ENCODE assay signal across 8 cellular contexts in the genomic region with DNA sequence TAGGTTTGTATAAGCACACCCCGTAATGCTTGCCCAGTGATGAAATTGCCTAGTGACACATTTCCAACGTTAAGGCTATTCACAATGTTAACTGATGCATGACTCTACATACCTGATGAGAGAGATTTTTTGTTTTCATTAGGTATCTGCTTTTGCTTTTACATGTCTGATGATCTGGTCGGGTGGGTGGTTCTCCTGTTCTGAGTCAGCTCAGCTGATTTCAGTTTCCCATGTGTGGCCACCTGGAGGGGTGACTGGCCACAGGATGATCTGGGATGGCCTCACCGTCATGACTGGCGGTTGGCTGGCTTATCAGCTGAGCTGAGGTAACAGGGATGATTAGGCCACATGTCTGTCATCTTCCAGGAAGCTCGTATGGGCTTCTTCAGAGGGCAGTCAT. TPM values are rescaled to one million over a fixed set of nuclear protein-coding genes. Genes with fewer than 3 reads are reported as not detected.
DNase-seq lines count a peak whose midpoint lies in the region; ATAC-seq and TF ChIP-seq lines count a peak whose summit lies in the region.

No MANE protein-coding gene starts in this region.

- no TSS peak for BruUV-seq in PC-3 (replicated peaks; lab: Mats Ljungman, UMichigan)

- no peak overlapping the region for H3K4me3 Mint-ChIP-seq in WTC11

- CTCF ChIA-PET in PC-3 (lab: Charles Lee): no interaction called here
- CTCF ChIA-PET in WTC11 (lab: Charles Lee): no interaction called here

- no peaks in the 10 kb centered on the region for H3K36me3 Mint-ChIP-seq in WTC11

- no peaks in the 10 kb centered on the region for H3F3A ChIP-seq in PC-3 (ENCODE audit: low read length, unreplicated experiment)

- H4K8ac ChIP-seq in neuronal stem cell (ENCODE audit: low read depth, low read length): no peak overlapping the region

- no peaks in the 10 kb centered on the region for H3K9me3 Mint-ChIP-seq in WTC11

- H3K27ac Mint-ChIP-seq in WTC11: no peak overlapping the region

- DNase-seq in PC-3: peak; percentile 59
- DNase-seq in neuronal stem cell (ENCODE audit: low spot score): no peak
- no peak for DNase-seq in NCI-H446 treated with DMSO at 0.1 percent for 48 hours (lab: John Stamatoyannopoulos, UW)
- no peak for DNase-seq in NCI-H1092 treated with DMSO at 0.1 percent for 48 hours (lab: John Stamatoyannopoulos, UW)
- no peak for DNase-seq in HuH-7.5 (ENCODE audit: low spot score)
- no peak for DNase-seq in WTC11 (ENCODE audit: low spot score)

- H3K79me1 ChIP-seq in neuronal stem cell (ENCODE audit: low read depth, low read length): no peaks in the 10 kb centered on the region

- H3K36me3 ChIP-seq in PC-3 (ENCODE audit: low read depth, low read length) (no peaks in the 10 kb centered on the region), neuronal stem cell (replicated peaks in 1 of 2; ENCODE audit: control insufficient read depth in 2 of 2, insufficient read depth in 2 of 2, low read length in 2 of 2) (no peaks in the 10 kb centered on the region)

- H2BK12ac ChIP-seq in neuronal stem cell (ENCODE audit: low read length): no peak overlapping the region

- H3K9ac ChIP-seq in PC-3 (ENCODE audit: low read length) (no peak overlapping the region), neuronal stem cell (ENCODE audit: low read depth, low read length, poor library complexity) (no peak overlapping the region)

- H2BK5ac ChIP-seq in neuronal stem cell (ENCODE audit: low read length): no peak overlapping the region

- intact Hi-C loops in PC-3 (cut with micrococcal nuclease): no loop called here

- WGBS in neuronal stem cell (ENCODE audit: extremely low coverage in 2 of 2, insufficient read length in 2 of 2, insufficient replicate concordance in 1 of 2), 2 donors: no CpG with 5 or more reads among the region's 6 CpGs

- H3K27me3 Mint-ChIP-seq in WTC11 (ENCODE audit: low read depth): no peaks in the 10 kb centered on the region

- H3K4me2 ChIP-seq in PC-3 (ENCODE audit: low read length) (no peak overlapping the region), neuronal stem cell (ENCODE audit: insufficient read depth, low read length, poor library complexity, severe bottlenecking) (no peak overlapping the region)

- ATAC-seq in GM19023 (IDR thresholded peaks at IDR 0.05; ENCODE audit: unreplicated experiment): peak; percentile 96
- ATAC-seq in HG02678 (IDR thresholded peaks at IDR 0.05; ENCODE audit: unreplicated experiment): peak; percentile 92
- ATAC-seq in PC-3: no peak; the same call in 1 of the 2 replicates
- no peak for ATAC-seq in WTC11

- no peak overlapping the region for H2BK15ac ChIP-seq in neuronal stem cell (ENCODE audit: low read length)

- H3K4me1 ChIP-seq in PC-3 (ENCODE audit: insufficient read depth, low read length) (peaks cover 19% of the 10 kb centered on the region), neuronal stem cell (ENCODE audit: control insufficient read depth in 2 of 2, insufficient read depth in 1 of 2, low read depth in 1 of 2, low read length in 2 of 2) (peaks cover 0 to 6% of the 10 kb centered on the region in 2 donors)

- no peaks in the 10 kb centered on the region for H3K9me3 ChIP-seq in PC-3 (ENCODE audit: low read length)
- no peaks in the 10 kb centered on the region for H3K9me3 ChIP-seq in neuronal stem cell (replicated peaks in 1 of 2; ENCODE audit: control insufficient read depth in 2 of 2, insufficient read depth in 1 of 2, low read depth in 1 of 2, low read length in 2 of 2)

- H3K18ac ChIP-seq in neuronal stem cell (ENCODE audit: low read length): no peak overlapping the region

- no peaks in the 10 kb centered on the region for H3K9me2 ChIP-seq in PC-3 (replicated peaks; ENCODE audit: low read length)

- H3K23ac ChIP-seq in neuronal stem cell (ENCODE audit: low read depth, low read length, poor library complexity): no peak overlapping the region

- H4K91ac ChIP-seq in neuronal stem cell (ENCODE audit: low read depth, low read length, poor library complexity): no peak overlapping the region

- no peaks in the 10 kb centered on the region for H3K27me3 ChIP-seq in PC-3 (ENCODE audit: low read length)
- H3K27me3 ChIP-seq in neuronal stem cell (ENCODE audit: control insufficient read depth in 3 of 3, insufficient read depth in 3 of 3, low read depth in 1 of 3, low read length in 3 of 3): peaks cover 0 to 3% (median 0%) of the 10 kb centered on the region in 3 experiments

- H2AK5ac ChIP-seq in neuronal stem cell (ENCODE audit: low read depth, low read length): no peak overlapping the region

- POLR2A ChIA-PET in PC-3 (lab: Charles Lee; ENCODE audit: unreplicated experiment): no interaction called here
- POLR2A ChIA-PET in WTC11 (lab: Charles Lee): no interaction called here

- H3K4ac ChIP-seq in neuronal stem cell (ENCODE audit: low read length): no peak overlapping the region

- H4K20me1 ChIP-seq in PC-3 (ENCODE audit: low read length): no peaks in the 10 kb centered on the region

- H3K14ac ChIP-seq in neuronal stem cell (ENCODE audit: low read length): peak overlapping the region; percentile 47

- H2AFZ ChIP-seq in PC-3 (ENCODE audit: low read length) (no peak overlapping the region), neuronal stem cell (ENCODE audit: low read length) (no peak overlapping the region)

- H2BK120ac ChIP-seq in neuronal stem cell (ENCODE audit: low read depth, low read length): no peak overlapping the region

- H3K4me3 ChIP-seq in PC-3 (ENCODE audit: low read length): no peak overlapping the region
- H3K4me3 ChIP-seq in neuronal stem cell (ENCODE audit: low read length in 2 of 2): no peak overlapping the region

- H3K27ac ChIP-seq in PC-3 (ENCODE audit: low read length): no peak overlapping the region
- H3K27ac ChIP-seq in neuronal stem cell (replicated peaks; ENCODE audit: low read length): no peak overlapping the region

- no peaks in the 10 kb centered on the region for H3K4me1 Mint-ChIP-seq in WTC11

- H3K79me2 ChIP-seq in PC-3 (ENCODE audit: low read length): no peaks in the 10 kb centered on the region

- TF ChIP-seq CTCF in PC-3 (conservative IDR thresholded peaks at IDR 0.05; ENCODE audit: low read depth, low read length) (no peak), WTC11 (IDR thresholded peaks at IDR 0.05) (no peak)

TF ChIP-seq in WTC11, 78 proteins besides CTCF, POLR2A, EP300 and RAD21:
- TF ChIP-seq GABPB1 (CRISPR knock-in tag; IDR thresholded peaks at IDR 0.05) (no peak), NFE2L1 (CRISPR knock-in tag; IDR thresholded peaks at IDR 0.05) (no peak), PRRX2 (CRISPR knock-in tag; IDR thresholded peaks at IDR 0.05) (no peak), ZNF263 (CRISPR knock-in tag; IDR thresholded peaks at IDR 0.05; ENCODE audit: low read depth) (no peak)
- TF ChIP-seq, protein P1, sequence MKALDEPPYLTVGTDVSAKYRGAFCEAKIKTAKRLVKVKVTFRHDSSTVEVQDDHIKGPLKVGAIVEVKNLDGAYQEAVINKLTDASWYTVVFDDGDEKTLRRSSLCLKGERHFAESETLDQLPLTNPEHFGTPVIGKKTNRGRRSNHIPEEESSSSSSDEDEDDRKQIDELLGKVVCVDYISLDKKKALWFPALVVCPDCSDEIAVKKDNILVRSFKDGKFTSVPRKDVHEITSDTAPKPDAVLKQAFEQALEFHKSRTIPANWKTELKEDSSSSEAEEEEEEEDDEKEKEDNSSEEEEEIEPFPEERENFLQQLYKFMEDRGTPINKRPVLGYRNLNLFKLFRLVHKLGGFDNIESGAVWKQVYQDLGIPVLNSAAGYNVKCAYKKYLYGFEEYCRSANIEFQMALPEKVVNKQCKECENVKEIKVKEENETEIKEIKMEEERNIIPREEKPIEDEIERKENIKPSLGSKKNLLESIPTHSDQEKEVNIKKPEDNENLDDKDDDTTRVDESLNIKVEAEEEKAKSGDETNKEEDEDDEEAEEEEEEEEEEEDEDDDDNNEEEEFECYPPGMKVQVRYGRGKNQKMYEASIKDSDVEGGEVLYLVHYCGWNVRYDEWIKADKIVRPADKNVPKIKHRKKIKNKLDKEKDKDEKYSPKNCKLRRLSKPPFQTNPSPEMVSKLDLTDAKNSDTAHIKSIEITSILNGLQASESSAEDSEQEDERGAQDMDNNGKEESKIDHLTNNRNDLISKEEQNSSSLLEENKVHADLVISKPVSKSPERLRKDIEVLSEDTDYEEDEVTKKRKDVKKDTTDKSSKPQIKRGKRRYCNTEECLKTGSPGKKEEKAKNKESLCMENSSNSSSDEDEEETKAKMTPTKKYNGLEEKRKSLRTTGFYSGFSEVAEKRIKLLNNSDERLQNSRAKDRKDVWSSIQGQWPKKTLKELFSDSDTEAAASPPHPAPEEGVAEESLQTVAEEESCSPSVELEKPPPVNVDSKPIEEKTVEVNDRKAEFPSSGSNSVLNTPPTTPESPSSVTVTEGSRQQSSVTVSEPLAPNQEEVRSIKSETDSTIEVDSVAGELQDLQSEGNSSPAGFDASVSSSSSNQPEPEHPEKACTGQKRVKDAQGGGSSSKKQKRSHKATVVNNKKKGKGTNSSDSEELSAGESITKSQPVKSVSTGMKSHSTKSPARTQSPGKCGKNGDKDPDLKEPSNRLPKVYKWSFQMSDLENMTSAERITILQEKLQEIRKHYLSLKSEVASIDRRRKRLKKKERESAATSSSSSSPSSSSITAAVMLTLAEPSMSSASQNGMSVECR (CRISPR knock-in tag; IDR thresholded peaks at IDR 0.05; ENCODE audit: borderline replicate concordance): no peak

RNA-seq across cellular contexts. Expression of gene ACYP2, which starts 33.8 kb away (rescaled TPM):
- 2.9 and 8.3 TPM in 2 replicates for total RNA-seq in PC-3 (2014; rRNA removed)
- 14.2 TPM for polyA plus RNA-seq in neuronal stem cell (2013, experiment 1 of 2)
- polyA plus RNA-seq in neuronal stem cell (2013, experiment 2 of 2): 14.8 TPM
- total RNA-seq in WTC11 (2021): 4.4 to 6.3 TPM (median 5.7 TPM) in 3 replicates

Comparison
In these comparisons a context has a peak if more than half of its experiments do, and no peak if none do; other contexts are left out.
1. ATAC-seq: peak in GM19023 (single experiment) and HG02678 (single experiment); none in PC-3 (single experiment) and WTC11 (single experiment).